In the genomic region with DNA sequence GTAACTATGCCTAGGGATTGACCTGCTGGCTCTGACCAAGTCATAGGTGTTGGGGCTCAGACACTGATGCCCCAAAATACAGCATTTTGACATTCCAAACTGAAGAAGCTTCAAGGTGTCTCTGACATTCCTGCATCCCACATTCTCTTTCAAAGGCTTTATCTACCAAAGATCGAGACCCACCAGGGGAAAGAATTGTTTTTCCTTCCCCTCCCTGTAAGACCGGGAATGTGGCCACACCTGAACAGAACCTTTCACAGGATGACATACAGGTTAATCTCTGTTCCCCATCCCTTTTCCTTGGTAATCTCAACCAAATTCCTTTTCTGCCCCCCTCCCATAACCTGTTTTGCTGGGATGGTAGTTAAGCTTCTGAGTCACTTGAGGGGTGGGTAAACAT, we compare ENCODE assay signal across 16 cellular contexts.
"Had no signal": no experiment of that assay in that cellular context is flagged by ENCODE, and none has a peak within 500 bp of the region (broad histone marks: within the 10 kb centered on the region; RNA-seq: fewer than 3 reads in every experiment).

No MANE protein-coding gene starts in this region.

- H3K36me3 Mint-ChIP-seq: mesothelial cell of epicardium had no signal

- H3K4me3 ChIP-seq: cardiac muscle cell, coronary artery, gastrocnemius medialis, heart right ventricle, uterus had no signal

- H3K27me3 ChIP-seq: cardiac muscle cell, gastrocnemius medialis, heart right ventricle, uterus had no signal

- DNase-seq: activated CD4-positive, alpha-beta T cell treated with anti-CD3 and anti-CD28 coated beads, Interleukin-2, amount 50 U/mL, for 4 hours; activated CD4-positive, CD25-positive, alpha-beta regulatory T cell treated with anti-CD3 and anti-CD28 coated beads, Interleukin-2, amount 50 U/mL, for 72 hours; activated naive CD4-positive, alpha-beta T cell treated with anti-CD3 and anti-CD28 coated beads for 36 hours; activated T-cell treated with anti-CD3 and anti-CD28 coated beads, Interleukin-2, amount 50 U/mL, for 72 hours; effector memory CD4-positive, alpha-beta T cell; gastrocnemius medialis; heart right ventricle; nephron progenitor cell; stimulated activated CD4-positive, alpha-beta T cell treated with anti-CD3 and anti-CD28 coated beads, Interleukin-4, amount 100 ng/mL, for 24 hours; stimulated activated naive CD8-positive, alpha-beta T cell treated with anti-CD3 and anti-CD28 coated beads, Interleukin-15, amount 100 ng/mL, for 72 hours; uterus had no signal

- H3K36me3 ChIP-seq: cardiac muscle cell, gastrocnemius medialis, heart right ventricle, uterus had no signal

- H3K27ac Mint-ChIP-seq: activated naive CD4-positive, alpha-beta T cell treated with anti-CD3 and anti-CD28 coated beads for 36 hours; mesothelial cell of epicardium; stimulated activated naive CD8-positive, alpha-beta T cell treated with anti-CD3 and anti-CD28 coated beads, Interleukin-15, amount 100 ng/mL, for 72 hours had no signal

- H3K9me3 Mint-ChIP-seq: activated naive CD4-positive, alpha-beta T cell treated with anti-CD3 and anti-CD28 coated beads for 36 hours; mesothelial cell of epicardium; stimulated activated naive CD8-positive, alpha-beta T cell treated with anti-CD3 and anti-CD28 coated beads, Interleukin-15, amount 100 ng/mL, for 72 hours had no signal

- H3K4me3 Mint-ChIP-seq: activated naive CD4-positive, alpha-beta T cell treated with anti-CD3 and anti-CD28 coated beads for 36 hours; activated T-cell treated with anti-CD3 and anti-CD28 coated beads, Interleukin-2, amount 50 U/mL, for 72 hours; mesothelial cell of epicardium; nephron progenitor cell; stimulated activated naive CD8-positive, alpha-beta T cell treated with anti-CD3 and anti-CD28 coated beads, Interleukin-15, amount 100 ng/mL, for 72 hours; T-helper 2 cell treated with Interferon-gamma antibody and Interleukin-4, amounts not matched to agents 5 μg/mL and 100 μg/mL, for 36 hours had no signal

- H3K9me3 ChIP-seq: gastrocnemius medialis, heart right ventricle, uterus had no signal

- ATAC-seq: activated T-cell treated with anti-CD3 and anti-CD28 coated beads, Interleukin-2, amount 50 U/mL, for 72 hours; gastrocnemius medialis; heart right ventricle; stimulated activated naive CD8-positive, alpha-beta T cell treated with anti-CD3 and anti-CD28 coated beads, Interleukin-15, amount 100 ng/mL, for 72 hours had no signal

- H3K27ac ChIP-seq: cardiac muscle cell, coronary artery, epithelial cell of prostate, gastrocnemius medialis, heart right ventricle, uterus had no signal

- H3K4me1 ChIP-seq: gastrocnemius medialis, uterus had no signal

- H3K27me3 Mint-ChIP-seq: stimulated activated naive CD8-positive, alpha-beta T cell treated with anti-CD3 and anti-CD28 coated beads, Interleukin-15, amount 100 ng/mL, for 72 hours had no signal
